21 cellular contexts compared by ENCODE assay signal in the genomic region with DNA sequence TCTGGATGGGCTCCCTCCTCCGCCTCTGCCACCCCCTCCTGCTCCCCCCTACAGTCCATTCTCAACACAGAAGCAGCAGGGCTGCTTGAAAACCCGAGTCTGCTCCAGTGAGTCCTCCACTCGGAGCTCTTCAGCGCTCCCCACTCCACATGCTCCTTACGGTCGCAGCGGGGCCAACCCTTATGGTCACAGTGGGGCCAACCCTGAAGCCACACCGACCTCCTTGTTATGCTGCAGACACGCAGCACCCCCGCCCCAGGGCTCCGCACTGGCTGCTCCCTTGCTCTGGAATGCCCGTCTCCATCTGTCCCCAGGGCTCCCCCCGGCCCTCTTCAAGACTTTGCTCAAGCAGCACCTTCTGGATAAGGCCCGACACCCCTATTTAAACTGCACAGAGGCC. TPM values are rescaled to one million over a fixed set of nuclear protein-coding genes. Genes with fewer than 3 reads are reported as not detected.
DNase-seq lines count a peak whose midpoint lies in the region; ATAC-seq, FAIRE-seq and TF ChIP-seq lines count a peak whose summit lies in the region.
"Had no signal": no experiment of that assay in that cellular context is flagged by ENCODE, and none has a peak within 500 bp of the region (broad histone marks: within the 10 kb centered on the region; RNA-seq: fewer than 3 reads in every experiment).

No MANE protein-coding gene starts in this region.

- DNase-seq in NCI-H524 (lab: John Stamatoyannopoulos, UW), result peak; percentile 3 to 70
- peak; percentile 61 for DNase-seq in kidney
- no peak for DNase-seq in neural progenitor cell (ENCODE audit: low spot score)
- peak; percentile 56 for DNase-seq in sigmoid colon
- no peak for DNase-seq in NCI-H1417 (lab: John Stamatoyannopoulos, UW)
- DNase-seq in activated T-cell treated with anti-CD3 and anti-CD28 coated beads, Interleukin-2, amount 50 U/mL, for 48 hours, result no peak
- no peak for DNase-seq in CD4-positive, alpha-beta T cell
- no peak for DNase-seq in NCI-H82 treated with DMSO at 0.1 percent for 48 hours (lab: John Stamatoyannopoulos, UW; ENCODE audit: unreplicated experiment)
- DNase-seq: 8988T; CD8-positive, alpha-beta T cell; DMS 273 treated with DMSO at 0.1 percent for 48 hours; DMS53; DND-41; EL had no signal

- no peaks in the 10 kb centered on the region for H4K20me1 ChIP-seq in neural progenitor cell (ENCODE audit: low read depth)
- H4K20me1 ChIP-seq: BLaER1 had no signal

- peaks cover 6% of the 10 kb centered on the region for H3K27me3 Mint-ChIP-seq in neural progenitor cell (ENCODE audit: insufficient read depth, low read depth)
- H3K27me3 Mint-ChIP-seq in CD4-positive, alpha-beta T cell, result no peaks in the 10 kb centered on the region

- no peaks in the 10 kb centered on the region for H3K9me3 ChIP-seq in kidney (ENCODE audit: control insufficient read depth in 1 of 2, low read length in 2 of 2)
- H3K9me3 ChIP-seq in neural progenitor cell (ENCODE audit: low read depth), result no peaks in the 10 kb centered on the region
- no peaks in the 10 kb centered on the region for H3K9me3 ChIP-seq in sigmoid colon
- no peaks in the 10 kb centered on the region for H3K9me3 ChIP-seq in CD4-positive, alpha-beta T cell (ENCODE audit: control insufficient read depth, low read length)
- H3K9me3 ChIP-seq: BLaER1, HAP-1 had no signal

- peak overlapping the region; percentile 63 for H3K27ac Mint-ChIP-seq in neural progenitor cell
- H3K27ac Mint-ChIP-seq in CD4-positive, alpha-beta T cell, result no peak overlapping the region
- H3K27ac Mint-ChIP-seq: CD8-positive, alpha-beta T cell had no signal

- no peak for ATAC-seq in CD4-positive, alpha-beta T cell (ENCODE audit: poor library complexity)
- ATAC-seq: CD8-positive, alpha-beta T cell; GM12878 had no signal

- peaks cover 4% of the 10 kb centered on the region for H3F3A ChIP-seq in neural progenitor cell (ENCODE audit: low read depth)

- peaks cover 4 to 7% of the 10 kb centered on the region in 2 donors for H3K36me3 ChIP-seq in kidney (ENCODE audit: control insufficient read depth in 1 of 2, insufficient read depth in 2 of 2, low read length in 2 of 2)
- no peaks in the 10 kb centered on the region for H3K36me3 ChIP-seq in neural progenitor cell
- peaks cover 4 to 29% (median 12%) of the 10 kb centered on the region in 4 donors for H3K36me3 ChIP-seq in sigmoid colon

- WGBS in sigmoid colon, 2 donors, result 94 to 95% methylated on average over 14 of the region's 14 CpGs

- H3K4me3 Mint-ChIP-seq in neural progenitor cell, result no peak overlapping the region
- no peak overlapping the region for H3K4me3 Mint-ChIP-seq in CD4-positive, alpha-beta T cell
- H3K4me3 Mint-ChIP-seq: CD14-positive monocyte; CD8-positive, alpha-beta T cell had no signal

- H3K36me3 Mint-ChIP-seq in neural progenitor cell, result no peaks in the 10 kb centered on the region
- H3K36me3 Mint-ChIP-seq in CD4-positive, alpha-beta T cell (ENCODE audit: low read depth), result peaks cover 32% of the 10 kb centered on the region

- no peaks in the 10 kb centered on the region for H3K9me3 Mint-ChIP-seq in neural progenitor cell
- no peaks in the 10 kb centered on the region for H3K9me3 Mint-ChIP-seq in CD4-positive, alpha-beta T cell
- H3K9me3 Mint-ChIP-seq: CD14-positive monocyte; CD8-positive, alpha-beta T cell had no signal

- TF ChIP-seq CTCF in kidney (IDR thresholded peaks at IDR 0.05; ENCODE audit: borderline replicate concordance, extremely low read depth, insufficient read depth) (no peak), neural progenitor cell (IDR thresholded peaks at IDR 0.05) (no peak), sigmoid colon (IDR thresholded peaks at IDR 0.05) (no peak)
- no peak for TF ChIP-seq CTCF in CD4-positive, alpha-beta T cell (IDR thresholded peaks at IDR 0.05)

- TF ChIP-seq EP300 in sigmoid colon (IDR thresholded peaks at IDR 0.05), result no peak

- TF ChIP-seq POLR2A in sigmoid colon (IDR thresholded peaks at IDR 0.05), result no peak

- CTCF ChIA-PET in CD4-positive, alpha-beta T cell (lab: Charles Lee), result no interaction called here

- FAIRE-seq in kidney (lab: Jason Lieb, UNC), result no peak
- FAIRE-seq: GM12878, H1 had no signal

- POLR2A ChIA-PET in CD4-positive, alpha-beta T cell (lab: Charles Lee), result no interaction called here

- H3K27ac ChIP-seq in kidney (ENCODE audit: low read depth in 2 of 2, low read length in 2 of 2), result no peak overlapping the region
- no peak overlapping the region for H3K27ac ChIP-seq in neural progenitor cell
- H3K27ac ChIP-seq in sigmoid colon, result no peak overlapping the region
- no peak overlapping the region for H3K27ac ChIP-seq in CD4-positive, alpha-beta T cell (ENCODE audit: low read depth, low read length)
- H3K27ac ChIP-seq: BLaER1 had no signal

- peaks cover 7% of the 10 kb centered on the region for H3K4me1 Mint-ChIP-seq in neural progenitor cell
- H3K4me1 Mint-ChIP-seq in CD4-positive, alpha-beta T cell (ENCODE audit: low read depth), result peaks cover 4% of the 10 kb centered on the region

- H3K27me3 ChIP-seq in neural progenitor cell (no peaks in the 10 kb centered on the region), sigmoid colon (no peaks in the 10 kb centered on the region)
- H3K27me3 ChIP-seq in CD4-positive, alpha-beta T cell (ENCODE audit: control insufficient read depth, insufficient read depth, low read length), result no peaks in the 10 kb centered on the region
- H3K27me3 ChIP-seq: BLaER1 had no signal

- no peak overlapping the region for H3K4me2 ChIP-seq in neural progenitor cell

- H2AFZ ChIP-seq in neural progenitor cell (replicated peaks), result no peak overlapping the region

- intact Hi-C loops in kidney (cut with DNase I) (no loop called here), sigmoid colon (cut with DNase I) (no loop called here)
- intact Hi-C loops in CD4-positive, alpha-beta T cell (cut with DNase I, micrococcal nuclease), result no loop called here

- H3K4me1 ChIP-seq in kidney (ENCODE audit: control insufficient read depth in 1 of 2, insufficient read depth in 1 of 2, low read depth in 1 of 2, low read length in 2 of 2) (peaks cover 0 to 4% of the 10 kb centered on the region in 2 donors), neural progenitor cell (no peaks in the 10 kb centered on the region), sigmoid colon (peaks cover 0 to 8% (median 3%) of the 10 kb centered on the region in 4 donors)

- no peaks in the 10 kb centered on the region for H3K79me2 ChIP-seq in neural progenitor cell (ENCODE audit: low read depth)

- H3K9ac ChIP-seq in kidney (ENCODE audit: low read length in 2 of 2) (no peak overlapping the region), neural progenitor cell (no peak overlapping the region)
- H3K9ac ChIP-seq: BLaER1 had no signal

- H3K4me3 ChIP-seq in kidney (ENCODE audit: low read length in 2 of 2) (no peak overlapping the region), neural progenitor cell (no peak overlapping the region), sigmoid colon (no peak overlapping the region)
- H3K4me3 ChIP-seq: BLaER1, GM12878, HAP-1 had no signal

RNA-seq across cellular contexts. Expression of a gene that starts 22.6 kb away (rescaled TPM):
- total RNA-seq in kidney (9.1 TPM), neural progenitor cell (ENCODE audit: low replicate concordance) (1.6 and 2.1 TPM in 2 replicates), sigmoid colon (1 to 10 TPM; 1.6 to 2.8 (median 1.7) TPM)
- polyA plus RNA-seq in kidney (ENCODE audit: insufficient read depth, low read depth, low replicate concordance) (3.2 TPM), sigmoid colon (1 to 10 TPM in 2 of 3 donors, under 1 TPM in 1; 0.92 to 3.7 (median 1.8) TPM)
- total RNA-seq in CD4-positive, alpha-beta T cell, result 1 to 10 TPM; 2.1 to 5.1 TPM

RNA-seq across cellular contexts. Expression of a gene that starts 36.9 kb away (rescaled TPM):
- total RNA-seq in kidney (6.4 TPM), neural progenitor cell (ENCODE audit: low replicate concordance) (not detected in 2 replicates), sigmoid colon (1 to 10 TPM; 3.5 to 9.1 (median 5.5) TPM)
- polyA plus RNA-seq in kidney (ENCODE audit: insufficient read depth, low read depth, low replicate concordance) (9.0 TPM), sigmoid colon (1 to 10 TPM; 1.4 to 4.9 (median 1.8) TPM)
- not detected for total RNA-seq in CD4-positive, alpha-beta T cell
- total RNA-seq: A673; CD8-positive, alpha-beta T cell; H1; HT-29 had no signal

Comparison
In these comparisons a context has a peak if more than half of its experiments do, and no peak if none do; other contexts are left out.
1. DNase-seq: peak in NCI-H524 (2 of 2), kidney (single experiment) and sigmoid colon (single experiment); none in neural progenitor cell (single experiment), NCI-H1417 (0 of 3), activated T-cell treated with anti-CD3 and anti-CD28 coated beads, Interleukin-2, amount 50 U/mL, for 48 hours (0 of 2), CD4-positive, alpha-beta T cell (0 of 10) and NCI-H82 treated with DMSO at 0.1 percent for 48 hours (single experiment).